15 cellular contexts compared by ENCODE assay signal in genomic region chr19:35253316-35254286, GRCh38. TPM values are rescaled to one million over a fixed set of nuclear protein-coding genes. Genes with fewer than 3 reads are reported as not detected.
DNase-seq lines count a peak whose midpoint lies in the region; ATAC-seq lines count a peak whose summit lies in the region.
"Had no signal": no experiment of that assay in that cellular context is flagged by ENCODE, and none has a peak within 500 bp of the region (broad histone marks: within the 10 kb centered on the region; RNA-seq: fewer than 3 reads in every experiment).

No MANE protein-coding gene starts in this region.

- H3K27ac ChIP-seq in CD4-positive, CD25-positive, alpha-beta regulatory T cell (ENCODE audit: insufficient read depth, low read length, poor library complexity, severe bottlenecking) = no peak overlapping the region
- H3K27ac ChIP-seq: epithelial cell of prostate, SK-N-MC had no signal

- peak overlapping the region in 1 of 4 donors; percentile 43 for H3K4me3 Mint-ChIP-seq in CD4-positive, CD25-positive, alpha-beta regulatory T cell
- H3K4me3 Mint-ChIP-seq: CD4-positive, alpha-beta T cell had no signal

- peaks cover 27% of the 10 kb centered on the region for H3K4me1 ChIP-seq in CD4-positive, CD25-positive, alpha-beta regulatory T cell (ENCODE audit: control insufficient read depth, insufficient read depth, low read length, poor library complexity, severe bottlenecking)

- H3K9me3 Mint-ChIP-seq in CD4-positive, CD25-positive, alpha-beta regulatory T cell = no peaks in the 10 kb centered on the region
- H3K9me3 Mint-ChIP-seq: CD4-positive, alpha-beta T cell; naive B cell had no signal

- peaks cover 30% of the 10 kb centered on the region for H3K36me3 Mint-ChIP-seq in CD4-positive, CD25-positive, alpha-beta regulatory T cell

- H3K36me3 ChIP-seq in CD4-positive, CD25-positive, alpha-beta regulatory T cell (ENCODE audit: control insufficient read depth, insufficient read depth, low read length) = peaks cover 17% of the 10 kb centered on the region

- H3K4me1 Mint-ChIP-seq in CD4-positive, CD25-positive, alpha-beta regulatory T cell = peaks cover 3 to 71% (median 38%) of the 10 kb centered on the region in 4 donors

- no peaks in the 10 kb centered on the region for H3K27me3 ChIP-seq in CD4-positive, CD25-positive, alpha-beta regulatory T cell (ENCODE audit: control insufficient read depth, insufficient read depth, low read length)

- peak overlapping the region in 2 of 3 donors; percentile 29 to 59 for H3K27ac Mint-ChIP-seq in CD4-positive, CD25-positive, alpha-beta regulatory T cell
- H3K27ac Mint-ChIP-seq: CD4-positive, alpha-beta T cell had no signal

- H3K9me3 ChIP-seq in CD4-positive, CD25-positive, alpha-beta regulatory T cell (ENCODE audit: control insufficient read depth in 2 of 2, low read length in 2 of 2) = no peaks in the 10 kb centered on the region

- DNase-seq in NCI-H1417 (lab: John Stamatoyannopoulos, UW) (peak in 2 of 3 experiments; percentile 8 to 69), NCI-H1417 treated with DMSO at 0.1 percent for 48 hours (lab: John Stamatoyannopoulos, UW) (no peak), mesenteric fat pad (ENCODE audit: low spot score) (peak; percentile 82), NCI-H1694 (lab: John Stamatoyannopoulos, UW) (no peak)
- no peak for DNase-seq in CD4-positive, CD25-positive, alpha-beta regulatory T cell
- peak; percentile 44 for DNase-seq in activated CD8-positive, alpha-beta memory T cell treated with anti-CD3 and anti-CD28 coated beads, Interleukin-2, amount 50 U/mL, for 48 hours
- DNase-seq in stimulated activated CD4-positive, alpha-beta T cell treated with anti-CD3 and anti-CD28 coated beads, Interleukin-1b, Interleukin-23, amount 100 ng/mL, for 48 hours = no peak
- DNase-seq: 8988T; CD4-positive, alpha-beta T cell; naive B cell; NCI-H2171 treated with DMSO at 0.1 percent for 48 hours had no signal

- H3K27me3 Mint-ChIP-seq in CD4-positive, CD25-positive, alpha-beta regulatory T cell = peaks cover 10% of the 10 kb centered on the region
- H3K27me3 Mint-ChIP-seq: naive B cell had no signal

- ATAC-seq in CD4-positive, CD25-positive, alpha-beta regulatory T cell (ENCODE audit: low read depth in 2 of 2) = no peak
- ATAC-seq in HG03354 (IDR thresholded peaks at IDR 0.05; ENCODE audit: poor library complexity, severe bottlenecking, unreplicated experiment) = no peak

- no peak overlapping the region for H3K4me3 ChIP-seq in CD4-positive, CD25-positive, alpha-beta regulatory T cell (ENCODE audit: low read depth, low read length)
- H3K4me3 ChIP-seq: SK-N-MC had no signal

RNA-seq across cellular contexts. Expression of gene LSR, which starts 4.8 kb away (rescaled TPM):
- total RNA-seq in CD4-positive, CD25-positive, alpha-beta regulatory T cell = 28.1 TPM
- 10 to 100 TPM; 47.8 to 66.1 (median 53.7) TPM for polyA plus RNA-seq in CD4-positive, CD25-positive, alpha-beta regulatory T cell
- total RNA-seq in mesenteric fat pad = 8.1 TPM

RNA-seq across cellular contexts. Expression of gene USF2, which starts 15.2 kb away (rescaled TPM):
- 277 TPM for total RNA-seq in CD4-positive, CD25-positive, alpha-beta regulatory T cell
- polyA plus RNA-seq in CD4-positive, CD25-positive, alpha-beta regulatory T cell = 10 to 100 TPM in 1 of 4 donors, 1 to 10 TPM in 3; 5.9 to 10.1 (median 6.8) TPM
- 110 TPM for total RNA-seq in mesenteric fat pad

RNA-seq across cellular contexts. Expression of gene FAM187B, which starts 25.1 kb away (rescaled TPM):
- total RNA-seq in CD4-positive, CD25-positive, alpha-beta regulatory T cell = not detected
- polyA plus RNA-seq in CD4-positive, CD25-positive, alpha-beta regulatory T cell = not detected
- total RNA-seq in mesenteric fat pad = not detected
- total RNA-seq: CD4-positive, alpha-beta T cell; urinary bladder had no signal
- polyA plus RNA-seq: urinary bladder had no signal

RNA-seq across cellular contexts. Expression of gene HAMP, which starts 28.7 kb away (rescaled TPM):
- 0.32 TPM for total RNA-seq in CD4-positive, CD25-positive, alpha-beta regulatory T cell
- polyA plus RNA-seq in CD4-positive, CD25-positive, alpha-beta regulatory T cell = not detected
- not detected for total RNA-seq in mesenteric fat pad
- total RNA-seq: urinary bladder had no signal

RNA-seq across cellular contexts. Expression of gene MAG, which starts 38.4 kb away (rescaled TPM):
- total RNA-seq in CD4-positive, CD25-positive, alpha-beta regulatory T cell = not detected
- polyA plus RNA-seq in CD4-positive, CD25-positive, alpha-beta regulatory T cell = under 1 TPM in 2 of 4 donors, not detected in 2; 0.16 to 0.28 TPM
- not detected for total RNA-seq in mesenteric fat pad
- total RNA-seq: CD4-positive, alpha-beta T cell had no signal

Comparison
In these comparisons a context has a peak if more than half of its experiments do, and no peak if none do; other contexts are left out.
1. DNase-seq: peak in NCI-H1417 (2 of 3), activated CD8-positive, alpha-beta memory T cell treated with anti-CD3 and anti-CD28 coated beads, Interleukin-2, amount 50 U/mL, for 48 hours (single experiment) and mesenteric fat pad (single experiment); none in NCI-H1417 treated with DMSO at 0.1 percent for 48 hours (single experiment), CD4-positive, CD25-positive, alpha-beta regulatory T cell (0 of 3), stimulated activated CD4-positive, alpha-beta T cell treated with anti-CD3 and anti-CD28 coated beads, Interleukin-1b, Interleukin-23, amount 100 ng/mL, for 48 hours (single experiment) and NCI-H1694 (single experiment).